Comparison of ENCODE assay signal across 17 cellular contexts in genomic region chr14:77562681-77563080, GRCh38. TPM values are rescaled to one million over a fixed set of nuclear protein-coding genes. Genes with fewer than 3 reads are reported as not detected.
A peak's percentile ranks its signal among the peaks of the same experiment; 100 is the strongest.
DNase-seq lines count a peak whose midpoint lies in the region; ATAC-seq, FAIRE-seq and TF ChIP-seq lines count a peak whose summit lies in the region.
"Had no signal": no experiment of that assay in that cellular context is flagged by ENCODE, and none has a peak within 500 bp of the region (broad histone marks: within the 10 kb centered on the region; RNA-seq: fewer than 3 reads in every experiment).

No MANE protein-coding gene starts in this region.

- intact Hi-C loops in GM12878 (cut with micrococcal nuclease; ENCODE audit: unreplicated experiment): no loop called here

- no peaks in the 10 kb centered on the region for H3K79me2 ChIP-seq in GM12878 (ENCODE audit: control insufficient read depth, insufficient read depth, low read length)
- H3K79me2 ChIP-seq in GM23338 (replicated peaks; ENCODE audit: insufficient read depth): no peaks in the 10 kb centered on the region

- SMC1A ChIA-PET in GM12878 (lab: Charles Lee; ENCODE audit: uncharacterized antibody, unreplicated experiment): no interaction called here

- H2AFZ ChIP-seq in GM12878 (ENCODE audit: control insufficient read depth, low read depth, low read length) (no peak overlapping the region), GM23338 (no peak overlapping the region)

- no peak for TF ChIP-seq EP300 in GM12878 (IDR thresholded peaks at IDR 0.05; ENCODE audit: borderline replicate concordance in 1 of 2, control insufficient read depth in 1 of 2, low read depth in 2 of 2, low read length in 2 of 2)

- FAIRE-seq in GM12878 (lab: Jason Lieb, UNC): peak; percentile 68
- FAIRE-seq: GM12892 had no signal

- H3K4me3 ChIP-seq in GM12878 (no peak overlapping the region), GM23338 (no peak overlapping the region)

- no peak overlapping the region for H3K4me3 Mint-ChIP-seq in GM23338
- H3K4me3 Mint-ChIP-seq: activated CD8-positive, alpha-beta T cell treated with anti-CD3 and anti-CD28 coated beads for 36 hours; brain; CD8-positive, alpha-beta memory T cell; mesothelial cell of epicardium had no signal

- no peak overlapping the region for H3K4me2 ChIP-seq in GM12878 (ENCODE audit: control insufficient read depth, insufficient read depth)
- H3K4me2 ChIP-seq in GM23338: no peak overlapping the region

- in situ Hi-C loops in GM12878 (cut with MboI): no loop called here

- TF ChIP-seq POLR2A in GM12878 (IDR thresholded peaks at IDR 0.05; ENCODE audit: low read depth, low read length): no peak

- TF ChIP-seq CTCF in GM12878 (IDR thresholded peaks at IDR 0.05 in 2 of 3, conservative IDR thresholded peaks at IDR 0.05 in 1 of 3; ENCODE audit: control insufficient read depth in 2 of 3, extremely low read depth in 1 of 3, insufficient read depth in 1 of 3, low read depth in 3 of 3, low read length in 3 of 3) (no peak), GM23338 (conservative IDR thresholded peaks at IDR 0.05; ENCODE audit: low read depth in 2 of 2) (no peak)

- ATAC-seq in HG02610 (IDR thresholded peaks at IDR 0.05; ENCODE audit: unreplicated experiment): peak; percentile 40
- ATAC-seq in GM12878: no peak
- no peak for ATAC-seq in GM23338
- no peak for ATAC-seq in GM21717 (IDR thresholded peaks at IDR 0.05; ENCODE audit: unreplicated experiment)
- ATAC-seq: activated CD8-positive, alpha-beta T cell treated with anti-CD3 and anti-CD28 coated beads for 36 hours; SK-N-SH treated with all-trans-retinoic acid at 6 μM for 48 hours had no signal

- H3K9me3 Mint-ChIP-seq in GM23338: no peaks in the 10 kb centered on the region
- H3K9me3 Mint-ChIP-seq: activated CD8-positive, alpha-beta T cell treated with anti-CD3 and anti-CD28 coated beads for 36 hours; brain; CD8-positive, alpha-beta memory T cell; mesothelial cell of epicardium had no signal

- WGBS in GM12878 (ENCODE audit: insufficient coverage, insufficient replicate concordance, low lambda C conversion rate, missing lambda C conversion rate): 57% methylated on average over 4 of the region's 4 CpGs

- no peaks in the 10 kb centered on the region for H3K9me2 ChIP-seq in GM23338 (ENCODE audit: insufficient read depth)

- H3K27me3 ChIP-seq in GM12878 (replicated peaks in 1 of 2; ENCODE audit: control insufficient read depth in 2 of 2, insufficient read depth in 2 of 2, low read length in 1 of 2) (no peaks in the 10 kb centered on the region), GM23338 (ENCODE audit: insufficient read depth) (no peaks in the 10 kb centered on the region)

- no peak overlapping the region for H3K9ac ChIP-seq in GM12878 (ENCODE audit: control insufficient read depth, insufficient read depth, low read length)

- H3K9me3 ChIP-seq in GM12878 (replicated peaks; ENCODE audit: control insufficient read depth, insufficient read depth, low read length): no peaks in the 10 kb centered on the region

- POLR2A ChIA-PET in GM12878 (lab: Charles Lee): interaction anchor here (1.4 kb wide), 1 partner anchor 12 kb away, joined by 3 read pairs; no protein-coding TSS in a partner anchor

- RAD21 ChIA-PET in GM12878 (lab: Charles Lee; ENCODE audit: unreplicated experiment): interaction anchor here (0.9 to 1.4 kb wide), 2 partner anchors 45 to 412 kb away, joined by 3 read pairs; no protein-coding TSS in a partner anchor

- CTCF ChIA-PET in GM12878 (lab: Yijun Ruan, JAX): no interaction called here

- H4K20me1 ChIP-seq in GM12878 (ENCODE audit: control insufficient read depth, insufficient read depth) (no peaks in the 10 kb centered on the region), GM23338 (replicated peaks; ENCODE audit: insufficient read depth) (peaks cover 4% of the 10 kb centered on the region; the same call in 1 of the 2 replicates)

- H3K4me1 ChIP-seq in GM12878 (ENCODE audit: control insufficient read depth, insufficient read depth, low read length) (no peaks in the 10 kb centered on the region), GM23338 (ENCODE audit: insufficient read depth) (no peaks in the 10 kb centered on the region)

- H3K27ac Mint-ChIP-seq in GM23338: no peak overlapping the region
- H3K27ac Mint-ChIP-seq: activated CD8-positive, alpha-beta T cell treated with anti-CD3 and anti-CD28 coated beads for 36 hours; brain; mesothelial cell of epicardium had no signal

- no TSS peak for BruUV-seq in GM12878 (replicated peaks; lab: Mats Ljungman, UMichigan)

- H3K27ac ChIP-seq in GM12878 (ENCODE audit: control insufficient read depth, insufficient read depth) (no peak overlapping the region), substantia nigra (ENCODE audit: low read depth, low read length, poor library complexity, severe bottlenecking) (peak overlapping the region; percentile 31), GM23338 (ENCODE audit: low read depth) (no peak overlapping the region)

- TF ChIP-seq RAD21 in GM12878 (IDR thresholded peaks at IDR 0.05; ENCODE audit: insufficient read depth, low read depth, low read length): no peak

- H3K36me3 ChIP-seq in GM12878 (ENCODE audit: control insufficient read depth in 2 of 2, insufficient read depth in 2 of 2, low read length in 1 of 2) (no peaks in the 10 kb centered on the region; a peak in 1 of 4 replicates), GM23338 (ENCODE audit: insufficient read depth) (peaks cover 6% of the 10 kb centered on the region)

- H3K36me3 Mint-ChIP-seq in GM23338 (ENCODE audit: low read depth): peaks cover 16% of the 10 kb centered on the region

- H3F3A ChIP-seq in GM23338 (replicated peaks; ENCODE audit: low read depth): no peaks in the 10 kb centered on the region

- DNase-seq in GM12878 (ENCODE audit: low read depth, low spot score) (no peak), kidney glomerular epithelial cell (lab: John Stamatoyannopoulos, UW) (peak; percentile 85), substantia nigra (lab: John Stamatoyannopoulos, UW) (no peak), GM23338 (ENCODE audit: low spot score) (no peak), HuH-7.5 (ENCODE audit: low spot score) (no peak)
- DNase-seq: activated CD8-positive, alpha-beta T cell treated with anti-CD3 and anti-CD28 coated beads for 36 hours; activated effector memory CD4-positive, alpha-beta T cell treated with Interleukin-2 at 50 U/mL for 16 hours; CD8-positive, alpha-beta memory T cell; NCI-H187; NCI-H510A treated with DMSO at 0.1 percent for 48 hours; OCI-M1 had no signal

- H3K4me1 Mint-ChIP-seq in GM23338: peaks cover 3% of the 10 kb centered on the region; the same call in 2 of the 3 replicates
- H3K4me1 Mint-ChIP-seq: brain, mesothelial cell of epicardium had no signal

- H3K27me3 Mint-ChIP-seq in GM23338 (ENCODE audit: insufficient read depth, low read depth, poor library complexity): no peaks in the 10 kb centered on the region
- H3K27me3 Mint-ChIP-seq: activated CD8-positive, alpha-beta T cell treated with anti-CD3 and anti-CD28 coated beads for 36 hours; brain; CD8-positive, alpha-beta memory T cell had no signal

TF ChIP-seq in GM12878, 131 proteins besides CTCF, POLR2A, EP300 and RAD21 (continues in another document):
- TF ChIP-seq RBBP5 (conservative IDR thresholded peaks at IDR 0.05): no peak
- no peak for TF ChIP-seq IRF3 (IDR thresholded peaks at IDR 0.05)
- no peak for TF ChIP-seq CEBPB (IDR thresholded peaks at IDR 0.05; ENCODE audit: borderline replicate concordance in 1 of 2, low read depth in 2 of 2, low read length in 2 of 2)
- no peak for TF ChIP-seq SP1 (IDR thresholded peaks at IDR 0.05; ENCODE audit: low read depth, low read length)

TF ChIP-seq in GM23338, 12 proteins besides CTCF, POLR2A, EP300 and RAD21:
- TF ChIP-seq STAT1 (IDR thresholded peaks at IDR 0.05; ENCODE audit: unreplicated experiment): no peak
TF ChIP-seq in GM23338: peak in this region for 0.

RNA-seq across cellular contexts. Expression of gene SPTLC2, which starts 53.8 kb away (rescaled TPM):
- 55.2 and 61.5 TPM in 2 replicates for total RNA-seq in GM12878 (2013; cell fraction: nucleolus; rRNA removed)
- 17.6 and 21.7 TPM in 2 replicates for total RNA-seq in GM12878 (2014; rRNA removed)
- 25.2 and 25.3 TPM in 2 replicates for total RNA-seq in GM12878 (2014; rRNA removed; fragmentation: Illumina TruSeq; extraction: Trizol)
- 32.5 and 35.1 TPM in 2 replicates for total RNA-seq in GM12878 (2021)
- polyA plus RNA-seq in GM12878 (2011; ENCODE audit: low read depth): 9.4 TPM
- 25.2 and 32.5 TPM in 2 replicates for polyA plus RNA-seq in GM12878 (2011; rRNA removed)
- 10.5 and 13.0 TPM in 2 replicates for polyA plus RNA-seq in GM12878 (2011; cell fraction: cytosol; rRNA removed)
- 8.0 and 8.3 TPM in 2 replicates for polyA plus RNA-seq in GM12878 (2011; cell fraction: nucleus; rRNA removed)
- 8.6 and 9.5 TPM in 2 replicates for polyA plus RNA-seq in GM12878 (2012)
- polyA plus RNA-seq in GM12878 (2014; fragmentation: Illumina TruSeq; extraction: Trizol): 18.8 and 25.0 TPM in 2 replicates
- polyA plus RNA-seq in GM12878 (2014; fragmentation: Nextera tagmentation; extraction: Ambion mirVana): 1 to 10 TPM; 6.9 to 7.3 TPM
- 11.3 and 14.1 TPM in 2 replicates for polyA plus RNA-seq in GM12878 (2014; rRNA removed)
- polyA plus RNA-seq in GM12878 (2016; fragmentation: Nextera tagmentation; extraction: Ambion mirVana): 10 to 100 TPM; 20.7 to 26.2 TPM
- 19.3 and 33.5 TPM in 2 replicates for polyA minus RNA-seq in GM12878 (2011; rRNA and poly(A)+ RNA removed)
- polyA minus RNA-seq in GM12878 (2011; cell fraction: cytosol; rRNA and poly(A)+ RNA removed): 6.0 and 9.6 TPM in 2 replicates
- 4.0 and 9.5 TPM in 2 replicates for polyA minus RNA-seq in GM12878 (2011; cell fraction: nucleus; rRNA and poly(A)+ RNA removed)
- total RNA-seq in GM23338 (2014; rRNA removed; shearing (Covaris generic)): 35.8 and 38.9 TPM in 2 replicates
- polyA plus RNA-seq in GM23338 (2016; fragmentation: Nextera tagmentation; extraction: Ambion mirVana): 18.0 and 22.3 TPM in 2 replicates
